In genomic region chr12:32964981-32965585, GRCh38 we compare ENCODE assay signal across 24 cellular contexts.
"Had no signal": no experiment of that assay in that cellular context is flagged by ENCODE, and none has a peak within 500 bp of the region (broad histone marks: within the 10 kb centered on the region; RNA-seq: fewer than 3 reads in every experiment).

No MANE protein-coding gene starts in this region.

- H3K27me3 Mint-ChIP-seq: activated naive CD4-positive, alpha-beta T cell treated with anti-CD3 and anti-CD28 coated beads, Interleukin-2, amount 50 U/mL, for 24 hours; central memory CD8-positive, alpha-beta T cell; naive B cell; stimulated activated naive CD8-positive, alpha-beta T cell treated with anti-CD3 and anti-CD28 coated beads, Interleukin-15, amount 100 ng/mL, for 72 hours had no signal

- DNase-seq: activated CD4-positive, alpha-beta T cell treated with anti-CD3 and anti-CD28 coated beads for 1 hour; activated CD4-positive, alpha-beta T cell treated with anti-CD3 and anti-CD28 coated beads, Interleukin-2, amount 50 U/mL, for 1 hour; activated CD8-positive, alpha-beta T cell treated with anti-CD3 and anti-CD28 coated beads, Interleukin-2, amount 10 ng/mL, durations not matched to agents 7 days and 5 days; activated gamma-delta T cell; effector memory CD4-positive, alpha-beta T cell; foreskin melanocyte; immature natural killer cell; lower lobe of right lung; mesendoderm; naive B cell; occipital lobe; posterior cingulate gyrus; small intestine; stimulated activated CD4-positive, alpha-beta T cell treated with anti-CD3 and anti-CD28 coated beads, Interleukin-2, amount 100 ng/mL, for 24 hours; stimulated activated naive CD8-positive, alpha-beta T cell treated with anti-CD3 and anti-CD28 coated beads, Interleukin-15, amount 100 ng/mL, for 72 hours; tibial artery had no signal

- H3K9me3 Mint-ChIP-seq: activated naive CD4-positive, alpha-beta T cell treated with anti-CD3 and anti-CD28 coated beads, Interleukin-2, amount 50 U/mL, for 24 hours; activated T-helper 1 cell treated with anti-CD3 and anti-CD28 coated beads, Interleukin-12 subunit alpha, Interleukin-12 subunit beta, Interleukin-2, Interleukin-4 antibody, amounts not matched to agents 30 ng/mL and 10 ng/mL and 1 ng/mL, durations not matched to agents 14 hours and 24 hours and 36 hours; central memory CD8-positive, alpha-beta T cell; immature natural killer cell; neural crest cell had no signal

- H3K27ac Mint-ChIP-seq: activated CD8-positive, alpha-beta T cell treated with anti-CD3 and anti-CD28 coated beads, Interleukin-2, amount 10 ng/mL, durations not matched to agents 7 days and 5 days; activated naive CD4-positive, alpha-beta T cell treated with anti-CD3 and anti-CD28 coated beads, Interleukin-2, amount 50 U/mL, for 24 hours; activated T-helper 1 cell treated with anti-CD3 and anti-CD28 coated beads, Interleukin-12 subunit alpha, Interleukin-12 subunit beta, Interleukin-2, Interleukin-4 antibody, amounts not matched to agents 30 ng/mL and 10 ng/mL and 1 ng/mL, durations not matched to agents 14 hours and 24 hours and 36 hours; immature natural killer cell; naive B cell; stimulated activated effector memory CD8-positive, alpha-beta T cell treated with anti-CD3 and anti-CD28 coated beads, Interleukin-12 subunit alpha, Interleukin-12 subunit beta, amount 100 ng/mL, for 72 hours; stimulated activated naive CD8-positive, alpha-beta T cell treated with anti-CD3 and anti-CD28 coated beads, Interleukin-15, amount 100 ng/mL, for 72 hours had no signal

- ATAC-seq: activated CD8-positive, alpha-beta T cell treated with anti-CD3 and anti-CD28 coated beads, Interleukin-2, amount 10 ng/mL, durations not matched to agents 7 days and 5 days; esophagus mucosa; left lobe of liver; lower lobe of right lung; sciatic nerve; stimulated activated effector memory CD8-positive, alpha-beta T cell treated with anti-CD3 and anti-CD28 coated beads, Interleukin-12 subunit alpha, Interleukin-12 subunit beta, amount 100 ng/mL, for 72 hours; stimulated activated naive CD8-positive, alpha-beta T cell treated with anti-CD3 and anti-CD28 coated beads, Interleukin-15, amount 100 ng/mL, for 72 hours had no signal

- H3K4me3 Mint-ChIP-seq: activated CD8-positive, alpha-beta T cell treated with anti-CD3 and anti-CD28 coated beads, Interleukin-2, amount 10 ng/mL, durations not matched to agents 7 days and 5 days; activated naive CD4-positive, alpha-beta T cell treated with anti-CD3 and anti-CD28 coated beads, Interleukin-2, amount 50 U/mL, for 24 hours; activated T-helper 1 cell treated with anti-CD3 and anti-CD28 coated beads, Interleukin-12 subunit alpha, Interleukin-12 subunit beta, Interleukin-2, Interleukin-4 antibody, amounts not matched to agents 30 ng/mL and 10 ng/mL and 1 ng/mL, durations not matched to agents 14 hours and 24 hours and 36 hours; central memory CD8-positive, alpha-beta T cell; immature natural killer cell; naive B cell; neural crest cell; stimulated activated effector memory CD8-positive, alpha-beta T cell treated with anti-CD3 and anti-CD28 coated beads, Interleukin-12 subunit alpha, Interleukin-12 subunit beta, amount 100 ng/mL, for 72 hours; stimulated activated naive CD8-positive, alpha-beta T cell treated with anti-CD3 and anti-CD28 coated beads, Interleukin-15, amount 100 ng/mL, for 72 hours had no signal

- H3K4me1 Mint-ChIP-seq: activated naive CD4-positive, alpha-beta T cell treated with anti-CD3 and anti-CD28 coated beads, Interleukin-2, amount 50 U/mL, for 24 hours; central memory CD8-positive, alpha-beta T cell; immature natural killer cell; naive B cell; neural crest cell; stimulated activated effector memory CD8-positive, alpha-beta T cell treated with anti-CD3 and anti-CD28 coated beads, Interleukin-12 subunit alpha, Interleukin-12 subunit beta, amount 100 ng/mL, for 72 hours; stimulated activated naive CD8-positive, alpha-beta T cell treated with anti-CD3 and anti-CD28 coated beads, Interleukin-15, amount 100 ng/mL, for 72 hours had no signal

- H3K36me3 Mint-ChIP-seq: activated naive CD4-positive, alpha-beta T cell treated with anti-CD3 and anti-CD28 coated beads, Interleukin-2, amount 50 U/mL, for 24 hours; immature natural killer cell; naive B cell; stimulated activated effector memory CD8-positive, alpha-beta T cell treated with anti-CD3 and anti-CD28 coated beads, Interleukin-12 subunit alpha, Interleukin-12 subunit beta, amount 100 ng/mL, for 72 hours had no signal
